8 cellular contexts compared by ENCODE assay signal in the genomic region with DNA sequence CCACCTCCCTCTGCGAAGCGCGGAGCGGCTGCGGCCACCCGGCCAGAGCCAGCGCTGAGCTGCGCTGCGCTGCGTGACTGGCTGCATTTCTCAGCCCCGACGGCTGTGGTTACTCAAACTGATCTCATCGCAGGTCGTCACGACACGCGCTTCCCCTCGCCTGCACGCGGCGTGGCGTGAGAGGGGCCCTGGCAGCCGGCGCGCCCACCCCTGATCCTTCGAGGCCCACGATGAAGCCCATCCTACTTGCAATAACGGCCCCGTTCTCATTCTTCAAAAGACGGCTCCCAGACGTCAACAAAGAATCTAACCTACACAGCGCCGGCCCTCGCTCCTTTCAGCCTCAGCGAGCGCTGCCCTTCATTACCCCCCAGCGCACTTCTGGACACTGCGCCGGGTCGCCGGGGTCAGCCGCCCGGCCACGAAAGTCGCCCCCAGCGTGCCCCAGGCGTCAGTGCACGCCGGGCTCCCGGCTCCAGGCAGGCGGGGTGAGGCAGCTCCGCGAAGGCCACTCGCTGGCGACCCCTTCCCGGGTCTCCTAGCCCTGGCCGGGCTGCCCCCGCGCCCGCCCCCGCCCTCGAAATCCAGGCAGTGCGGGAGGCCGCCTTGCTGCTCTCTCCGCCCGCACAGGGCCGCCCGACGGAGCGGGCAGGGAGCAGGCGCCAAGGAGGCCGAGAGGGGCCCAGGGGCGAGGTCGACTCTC. TPM values are rescaled to one million over a fixed set of nuclear protein-coding genes. Genes with fewer than 3 reads are reported as not detected.
DNase-seq lines count a peak whose midpoint lies in the region; ATAC-seq and TF ChIP-seq lines count a peak whose summit lies in the region.

No MANE protein-coding gene starts in this region.

- intact Hi-C loops in aorta (cut with DNase I): no loop called here

- H3K27ac Mint-ChIP-seq in IgD-negative memory B cell (peak overlapping the region; percentile 89 to 99 (median 93)), neural progenitor cell (peak overlapping the region; percentile 71)

- H2AFZ ChIP-seq in neural progenitor cell (replicated peaks): peak overlapping the region; percentile 94

- 8% methylated on average over 73 to 74 of the region's 74 CpGs for WGBS in aorta, 2 donors

- H3F3A ChIP-seq in neural progenitor cell (ENCODE audit: low read depth): peaks cover 28% of the 10 kb centered on the region

- H3K9me3 ChIP-seq in neural progenitor cell (ENCODE audit: low read depth) (no peaks in the 10 kb centered on the region), aorta (ENCODE audit: control insufficient read depth, low read length) (no peaks in the 10 kb centered on the region)

- H3K27me3 Mint-ChIP-seq in IgD-negative memory B cell (no peaks in the 10 kb centered on the region), neural progenitor cell (ENCODE audit: insufficient read depth, low read depth) (peaks cover 16% of the 10 kb centered on the region)

- no peaks in the 10 kb centered on the region for H3K79me2 ChIP-seq in neural progenitor cell (ENCODE audit: low read depth)

- H3K4me1 ChIP-seq in neural progenitor cell (no peaks in the 10 kb centered on the region), aorta (ENCODE audit: control insufficient read depth in 1 of 2, insufficient read depth in 2 of 2, low read length in 2 of 2) (no peaks in the 10 kb centered on the region)

- peak; percentile 33 for TF ChIP-seq CTCF in neural progenitor cell (IDR thresholded peaks at IDR 0.05)

- ATAC-seq in GM21515 (IDR thresholded peaks at IDR 0.05; ENCODE audit: unreplicated experiment) (peak; percentile 21), aorta (ENCODE audit: low FRiP score) (peak; percentile 79)

- no peak overlapping the region for H3K9ac ChIP-seq in neural progenitor cell

- H3K4me3 Mint-ChIP-seq in IgD-negative memory B cell (peak overlapping the region; percentile 89 to 99 (median 96)), neural progenitor cell (peak overlapping the region; percentile 83)

- H3K36me3 Mint-ChIP-seq in IgD-negative memory B cell (no peaks in the 10 kb centered on the region), neural progenitor cell (no peaks in the 10 kb centered on the region)

- no peaks in the 10 kb centered on the region for H3K36me3 ChIP-seq in neural progenitor cell
- no peaks in the 10 kb centered on the region for H3K36me3 ChIP-seq in aorta (ENCODE audit: control insufficient read depth in 1 of 2, insufficient read depth in 2 of 2, low read length in 1 of 2)

- peak overlapping the region; percentile 48 for H3K4me3 ChIP-seq in neural progenitor cell
- peak overlapping the region; percentile 31 to 47 for H3K4me3 ChIP-seq in aorta (ENCODE audit: low read length in 2 of 2)

- H3K27me3 ChIP-seq in neural progenitor cell: peaks cover 73% of the 10 kb centered on the region
- no peaks in the 10 kb centered on the region for H3K27me3 ChIP-seq in aorta (ENCODE audit: control insufficient read depth in 1 of 2, insufficient read depth in 2 of 2, low read length in 1 of 2)

- peak; percentile 15 for DNase-seq in DMS53 treated with DMSO at 0.1 percent for 48 hours (lab: John Stamatoyannopoulos, UW; ENCODE audit: unreplicated experiment)
- DNase-seq in activated T-cell treated with anti-CD3 and anti-CD28 coated beads, Interleukin-2, amount 50 U/mL, for 1 hour: peak; percentile 50
- DNase-seq in fibroblast of gingiva (ENCODE audit: low read depth): peak; percentile 56
- DNase-seq in neural progenitor cell (ENCODE audit: low spot score): peak; percentile 79
- DNase-seq in aorta: peak; percentile 53 to 81
- no peak for DNase-seq in hippocampal formation (lab: John Stamatoyannopoulos, UW)

- H3K4me1 Mint-ChIP-seq in IgD-negative memory B cell (peaks cover 20 to 40% (median 33%) of the 10 kb centered on the region in 3 donors), neural progenitor cell (peaks cover 34% of the 10 kb centered on the region)

- H3K9me3 Mint-ChIP-seq in IgD-negative memory B cell (no peaks in the 10 kb centered on the region), neural progenitor cell (no peaks in the 10 kb centered on the region)

- no peaks in the 10 kb centered on the region for H4K20me1 ChIP-seq in neural progenitor cell (ENCODE audit: low read depth)

- H3K27ac ChIP-seq in neural progenitor cell: no peak overlapping the region
- H3K27ac ChIP-seq in aorta (ENCODE audit: low read depth in 1 of 2, low read length in 2 of 2): peak overlapping the region in 1 of 2 donors; percentile 43

- peak overlapping the region; percentile 85 for H3K4me2 ChIP-seq in neural progenitor cell

RNA-seq across cellular contexts. Expression of a gene that starts 9.9 kb away (rescaled TPM):
- polyA plus RNA-seq in IgD-negative memory B cell: 0.93 TPM
- 0.56 and 1.9 TPM in 2 replicates for total RNA-seq in neural progenitor cell (ENCODE audit: low replicate concordance)
- 1 to 10 TPM in 1 of 2 donors, under 1 TPM in 1; 0.30 to 1.3 TPM for total RNA-seq in aorta
- not detected for polyA plus RNA-seq in aorta

Comparison
In these comparisons a context has a peak if more than half of its experiments do, and no peak if none do; other contexts are left out.
1. DNase-seq: peak in DMS53 treated with DMSO at 0.1 percent for 48 hours (single experiment), activated T-cell treated with anti-CD3 and anti-CD28 coated beads, Interleukin-2, amount 50 U/mL, for 1 hour (single experiment), fibroblast of gingiva (single experiment), neural progenitor cell (single experiment) and aorta (2 of 2); none in hippocampal formation (0 of 2).